ENCODE assay signal across 7 cellular contexts in the genomic region with DNA sequence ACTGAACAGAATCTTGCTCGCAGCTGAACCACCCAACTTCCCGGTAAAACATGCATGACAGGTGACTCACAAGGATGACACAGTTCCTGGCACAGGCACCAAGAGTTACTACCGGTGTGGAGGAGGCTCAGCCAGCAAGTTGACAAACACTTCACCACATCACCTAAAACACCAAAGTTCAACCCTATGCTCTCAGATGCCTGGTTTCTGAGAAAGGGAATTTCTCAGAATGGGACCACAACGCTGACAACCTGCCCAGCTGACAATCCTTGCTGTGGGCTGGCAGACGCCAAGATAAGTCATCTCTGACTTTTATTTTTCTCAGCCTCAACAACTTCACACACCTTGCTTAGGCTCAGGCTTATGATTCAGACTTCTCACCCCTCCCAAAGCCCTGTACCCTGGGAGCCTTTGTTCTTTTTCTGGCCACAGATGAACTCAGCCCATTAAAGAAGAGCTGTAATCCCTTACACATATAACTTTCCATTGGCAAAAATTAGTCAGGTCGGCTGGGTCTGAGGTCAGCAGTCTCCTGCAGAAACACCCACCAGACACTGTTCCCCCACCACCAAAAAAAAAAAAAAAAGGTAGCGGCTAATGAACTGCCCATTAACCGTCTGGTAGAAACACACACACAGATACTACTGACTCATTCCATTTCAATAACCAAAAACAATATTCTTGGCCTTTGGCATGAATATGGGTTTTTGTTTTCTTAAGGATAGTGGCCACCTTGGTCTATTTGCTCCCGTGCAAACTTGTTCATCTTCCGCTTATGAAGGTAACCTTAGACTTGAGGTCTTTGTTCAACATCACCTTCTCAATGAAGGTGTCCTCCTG. TPM values are rescaled to one million over a fixed set of nuclear protein-coding genes. Genes with fewer than 3 reads are reported as not detected.
DNase-seq lines count a peak whose midpoint lies in the region; ATAC-seq and TF ChIP-seq lines count a peak whose summit lies in the region.

No MANE protein-coding gene starts in this region.

- no peak overlapping the region for H3K27ac Mint-ChIP-seq in CD14-positive monocyte

- no peaks in the 10 kb centered on the region for H3K36me3 ChIP-seq in H7 (replicated peaks; ENCODE audit: control insufficient read depth, insufficient read depth, low read length)

- no peak overlapping the region for H3K4me3 Mint-ChIP-seq in CD14-positive monocyte

- intact Hi-C loops in CD14-positive monocyte (cut with micrococcal nuclease): no loop called here

- no peaks in the 10 kb centered on the region for H3K4me1 Mint-ChIP-seq in CD14-positive monocyte

- ATAC-seq in HG03159 (IDR thresholded peaks at IDR 0.05; ENCODE audit: unreplicated experiment): no peak

- peaks cover under 1 to 11% (median 6%) of the 10 kb centered on the region in 7 donors for H3K9me3 Mint-ChIP-seq in CD14-positive monocyte

- no peak for TF ChIP-seq CTCF in CD14-positive monocyte (IDR thresholded peaks at IDR 0.05)

- peaks cover 5 to 11% (median 9%) of the 10 kb centered on the region in 3 donors for H3K27me3 Mint-ChIP-seq in CD14-positive monocyte (ENCODE audit: low read depth in 3 of 3)

- no peak overlapping the region for H3K4me3 ChIP-seq in H7 (ENCODE audit: insufficient read depth, low read depth, low read length)

- DNase-seq in HS-5 (ENCODE audit: low read depth) (peak; percentile 95), epithelial cell of prostate (ENCODE audit: low read depth, low spot score) (peak; percentile 99), CD14-positive monocyte (ENCODE audit: low spot score) (no peak), H7 (no peak)
- DNase-seq in activated CD4-positive, alpha-beta T cell treated with anti-CD3 and anti-CD28 coated beads, Interleukin-2, amount 50 U/mL, for 48 hours: peak; percentile 71 to 83
- DNase-seq in stimulated activated CD4-positive, alpha-beta T cell treated with anti-CD3 and anti-CD28 coated beads, Interleukin-2, amount 100 ng/mL, for 4 hours (ENCODE audit: low read depth): peak; percentile 82

- H3K36me3 Mint-ChIP-seq in CD14-positive monocyte: no peaks in the 10 kb centered on the region

- peak overlapping the region; percentile 93 for H3K27ac ChIP-seq in epithelial cell of prostate

- no peaks in the 10 kb centered on the region for H3K27me3 ChIP-seq in H7 (ENCODE audit: control insufficient read depth, insufficient read depth, low read length)

RNA-seq across cellular contexts. Expression of a gene that starts 10.8 kb away (rescaled TPM):
- polyA plus RNA-seq in CD14-positive monocyte: 10 to 100 TPM; 17.7 to 45.3 TPM
- total RNA-seq in H7 (2014; rRNA removed; shearing (Covaris generic)): 18.8 and 23.9 TPM in 2 replicates

Comparison
In these comparisons a context has a peak if more than half of its experiments do, and no peak if none do; other contexts are left out.
1. DNase-seq: peak in HS-5 (single experiment), activated CD4-positive, alpha-beta T cell treated with anti-CD3 and anti-CD28 coated beads, Interleukin-2, amount 50 U/mL, for 48 hours (2 of 2), epithelial cell of prostate (single experiment) and stimulated activated CD4-positive, alpha-beta T cell treated with anti-CD3 and anti-CD28 coated beads, Interleukin-2, amount 100 ng/mL, for 4 hours (single experiment); none in CD14-positive monocyte (single experiment) and H7 (single experiment).